Comparison of ENCODE assay signal across 24 cellular contexts in genomic region chr12:62671321-62671720, GRCh38.
"Had no signal": no experiment of that assay in that cellular context is flagged by ENCODE, and none has a peak within 500 bp of the region (broad histone marks: within the 10 kb centered on the region; RNA-seq: fewer than 3 reads in every experiment).

No MANE protein-coding gene starts in this region.

- H3K27ac ChIP-seq: left lung, lower lobe of right lung, neutrophil, ovary, skin epidermis, suprapubic skin, thoracic aorta, tibial nerve, uterus had no signal

- DNase-seq: hippocampal formation; kidney; left colon; left lung; lower lobe of right lung; mesendoderm; naive B cell; natural killer cell; nephron progenitor cell; ovary; retina; right cardiac atrium; stimulated activated CD4-positive, alpha-beta T cell treated with anti-CD3 and anti-CD28 coated beads, Interleukin-12 subunit alpha, Interleukin-12 subunit beta, amount 100 ng/mL, for 4 hours; stimulated activated CD4-positive, alpha-beta T cell treated with anti-CD3 and anti-CD28 coated beads, Interleukin-15, amount 100 ng/mL, for 24 hours; stimulated activated CD4-positive, alpha-beta T cell treated with anti-CD3 and anti-CD28 coated beads, Interleukin-2, amount 100 ng/mL, for 24 hours; stimulated activated CD4-positive, alpha-beta T cell treated with anti-CD3 and anti-CD28 coated beads, Interleukin-4, amount 100 ng/mL, for 1 hour; stimulated activated naive CD4-positive, alpha-beta T cell; uterus had no signal

- H3K4me2 ChIP-seq: neural progenitor cell had no signal

- H3K4me1 ChIP-seq: left lung, lower lobe of right lung, suprapubic skin, tibial nerve, uterus had no signal

- H3K27me3 ChIP-seq: left lung, neural progenitor cell, neutrophil, ovary, suprapubic skin, tibial nerve, uterus had no signal

- FAIRE-seq: kidney had no signal

- H2AFZ ChIP-seq: neural progenitor cell had no signal

- H3K9me3 ChIP-seq: lower lobe of right lung, neutrophil, ovary, suprapubic skin, thoracic aorta, uterus had no signal

- H3K36me3 ChIP-seq: left lung, lower lobe of right lung, neural progenitor cell, ovary, suprapubic skin, thoracic aorta, tibial nerve, uterus had no signal

- H3K4me3 ChIP-seq: left lung, lower lobe of right lung, neural progenitor cell, ovary, skin epidermis, suprapubic skin, thoracic aorta, tibial nerve, uterus had no signal

- H3K9ac ChIP-seq: neural progenitor cell had no signal
